Comparison of ENCODE assay signal across 18 cellular contexts in the genomic region with DNA sequence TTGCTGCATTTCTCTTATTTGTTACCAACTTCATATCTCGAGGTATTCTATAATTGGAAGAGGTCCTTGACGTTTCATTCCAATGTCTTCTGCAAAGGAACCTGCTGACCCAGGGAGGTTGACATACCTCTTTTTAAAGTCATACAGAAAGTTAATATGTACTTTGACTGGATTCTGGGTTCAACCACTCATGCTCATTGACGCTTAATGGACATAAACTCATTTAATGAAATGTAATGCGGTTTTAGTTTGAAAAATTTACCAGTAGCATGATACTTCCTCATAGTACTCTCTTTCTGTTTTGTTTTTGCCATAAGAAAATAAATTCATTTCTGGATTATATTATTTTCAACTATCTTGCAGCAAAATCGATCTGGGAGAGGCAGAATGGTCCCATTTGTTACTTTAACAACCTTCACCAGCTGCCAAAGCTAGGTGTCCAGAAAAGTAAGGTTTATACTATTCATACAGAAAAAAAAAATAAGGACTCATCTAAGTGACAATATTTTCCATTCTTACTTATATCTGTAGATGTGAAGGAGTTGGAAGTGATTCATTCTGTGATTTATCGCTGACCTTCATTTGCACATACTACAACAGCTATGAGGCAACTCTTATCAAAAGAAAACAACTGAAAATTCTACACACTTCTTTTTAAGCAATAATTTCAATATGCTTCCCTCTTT.
DNase-seq lines count a peak whose midpoint lies in the region; ATAC-seq, FAIRE-seq and TF ChIP-seq lines count a peak whose summit lies in the region.
"Had no signal": no experiment of that assay in that cellular context is flagged by ENCODE, and none has a peak within 500 bp of the region (broad histone marks: within the 10 kb centered on the region; RNA-seq: fewer than 3 reads in every experiment).

No MANE protein-coding gene starts in this region.

- peak overlapping the region; percentile 52 for H3K27ac Mint-ChIP-seq in CD8-positive, alpha-beta T cell
- H3K27ac Mint-ChIP-seq in activated CD4-positive, alpha-beta memory T cell treated with anti-CD3 and anti-CD28 coated beads, Interleukin-2, amount 10 ng/mL, durations not matched to agents 7 days and 5 days, result peak overlapping the region; percentile 94

- TF ChIP-seq CTCF in CD8-positive, alpha-beta T cell (IDR thresholded peaks at IDR 0.05), result no peak
- TF ChIP-seq CTCF in HepG2 (CRISPR knock-in tag; IDR thresholded peaks at IDR 0.05), result no peak

- no peak for TF ChIP-seq RAD21 in HepG2 (CRISPR knock-in tag; IDR thresholded peaks at IDR 0.05)

- no peak overlapping the region for H3K4me3 ChIP-seq in CD8-positive, alpha-beta T cell (ENCODE audit: low read depth, low read length)
- H3K4me3 ChIP-seq in HepG2 (replicated peaks in 1 of 3; ENCODE audit: insufficient read depth in 1 of 3, low read depth in 2 of 3, low read length in 3 of 3), result no peak overlapping the region
- H3K4me3 ChIP-seq: breast epithelium, PC-9, prostate gland had no signal

- TF ChIP-seq POLR2A in HepG2 (IDR thresholded peaks at IDR 0.05; ENCODE audit: insufficient read depth in 1 of 2, low read depth in 2 of 2, low read length in 2 of 2), result no peak

- H3K4me2 ChIP-seq in HepG2 (ENCODE audit: low read depth, low read length), result no peak overlapping the region
- H3K4me2 ChIP-seq: PC-9 had no signal

- WGBS in HepG2 (ENCODE audit: low lambda C conversion rate), result 94% methylated on average over 6 of the region's 6 CpGs

- FAIRE-seq in HepG2 (lab: Jason Lieb, UNC), result peak; percentile 12

- H3K36me3 ChIP-seq in CD8-positive, alpha-beta T cell (ENCODE audit: insufficient read depth, low read length), result no peaks in the 10 kb centered on the region
- peaks cover 10 to 26% of the 10 kb centered on the region in 2 experiments for H3K36me3 ChIP-seq in HepG2 (replicated peaks in 1 of 2; ENCODE audit: control insufficient read depth in 1 of 2, insufficient read depth in 2 of 2, low read length in 2 of 2)
- H3K36me3 ChIP-seq: breast epithelium, prostate gland had no signal

- peaks cover 14% of the 10 kb centered on the region for H3K4me1 ChIP-seq in CD8-positive, alpha-beta T cell (ENCODE audit: insufficient read depth, low read length)
- peaks cover 20% of the 10 kb centered on the region for H3K4me1 ChIP-seq in HepG2 (ENCODE audit: insufficient read depth, low read length)
- H3K4me1 ChIP-seq: breast epithelium, prostate gland had no signal

- intact Hi-C loops in CD8-positive, alpha-beta T cell (cut with DNase I, micrococcal nuclease), result no loop called here
- intact Hi-C loops in HepG2 (cut with micrococcal nuclease; ENCODE audit: unreplicated experiment), result no loop called here

- CTCF ChIA-PET in CD8-positive, alpha-beta T cell (lab: Charles Lee), result interaction anchor here (0.7 kb wide), 1 partner anchor 334 kb away, joined by 3 read pairs; no protein-coding TSS in a partner anchor
- CTCF ChIA-PET in activated CD4-positive, alpha-beta memory T cell treated with anti-CD3 and anti-CD28 coated beads, Interleukin-2, amount 10 ng/mL, durations not matched to agents 7 days and 5 days (lab: Charles Lee), result interaction anchor here (1.7 to 3.6 kb wide), 3 partner anchors 29 to 146 kb away, joined by 5 to 27 read pairs (median 7); no protein-coding TSS in a partner anchor
- CTCF ChIA-PET in HepG2 (lab: Yijun Ruan, JAX; ENCODE audit: low intra/inter-chr PET ratio, low total read pairs), result no interaction called here

- peaks cover 39% of the 10 kb centered on the region for H3K4me1 Mint-ChIP-seq in CD8-positive, alpha-beta T cell (ENCODE audit: low read depth)
- H3K4me1 Mint-ChIP-seq in activated CD4-positive, alpha-beta memory T cell treated with anti-CD3 and anti-CD28 coated beads, Interleukin-2, amount 10 ng/mL, durations not matched to agents 7 days and 5 days, result peaks cover 57% of the 10 kb centered on the region

- no peaks in the 10 kb centered on the region for H3K79me2 ChIP-seq in HepG2 (ENCODE audit: insufficient read depth, low read length)

- in situ Hi-C loops in HepG2 (cut with HindIII; ENCODE audit: extremely low pct_ligation_motif_present, low pct_unique_long_range_greater_than_20kb), result no loop called here

- H3K9ac ChIP-seq in HepG2 (ENCODE audit: insufficient read depth, low read depth, low read length), result no peak overlapping the region
- H3K9ac ChIP-seq: KMS-11 had no signal

- H2AFZ ChIP-seq in HepG2 (ENCODE audit: low read length), result no peak overlapping the region
- H2AFZ ChIP-seq: PC-9 had no signal

- no peaks in the 10 kb centered on the region for H4K20me1 ChIP-seq in HepG2 (ENCODE audit: insufficient read depth, low read length)

- peaks cover 12% of the 10 kb centered on the region for H3K9me3 Mint-ChIP-seq in CD8-positive, alpha-beta T cell
- H3K9me3 Mint-ChIP-seq in activated CD4-positive, alpha-beta memory T cell treated with anti-CD3 and anti-CD28 coated beads, Interleukin-2, amount 10 ng/mL, durations not matched to agents 7 days and 5 days, result peaks cover 12% of the 10 kb centered on the region

- H3K36me3 Mint-ChIP-seq in CD8-positive, alpha-beta T cell, result peaks cover 42% of the 10 kb centered on the region
- H3K36me3 Mint-ChIP-seq in activated CD4-positive, alpha-beta memory T cell treated with anti-CD3 and anti-CD28 coated beads, Interleukin-2, amount 10 ng/mL, durations not matched to agents 7 days and 5 days (ENCODE audit: low read depth), result peaks cover 53% of the 10 kb centered on the region

- no peak for DNase-seq in CD8-positive, alpha-beta T cell
- DNase-seq in activated CD4-positive, alpha-beta memory T cell treated with anti-CD3 and anti-CD28 coated beads, Interleukin-2, amount 10 ng/mL, durations not matched to agents 7 days and 5 days, result no peak
- no peak for DNase-seq in HepG2 (ENCODE audit: low spot score)
- no peak for DNase-seq in stimulated activated CD4-positive, alpha-beta T cell treated with anti-CD3 and anti-CD28 coated beads, Interleukin-4, amount 100 ng/mL, for 4 hours
- no peak for DNase-seq in SKM-1 (lab: John Stamatoyannopoulos, UW; ENCODE audit: unreplicated experiment)
- DNase-seq: activated CD8-positive, alpha-beta memory T cell treated with anti-CD3 and anti-CD28 coated beads, Interleukin-2, amount 50 U/mL, for 48 hours; C1 segment of cervical spinal cord; GF-D8; HCEC 1CT; hypothalamus; PC-9; stimulated activated CD4-positive, alpha-beta T cell treated with anti-CD3 and anti-CD28 coated beads, Interleukin-4, amount 100 ng/mL, for 24 hours had no signal

- no peak for TF ChIP-seq EP300 in HepG2 (IDR thresholded peaks at IDR 0.05; ENCODE audit: low read depth in 2 of 2, low read length in 2 of 2)
- no peak for TF ChIP-seq EP300 in HepG2 (CRISPR knock-in tag; IDR thresholded peaks at IDR 0.05; ENCODE audit: borderline replicate concordance)

- ATAC-seq in CD8-positive, alpha-beta T cell, result no peak
- ATAC-seq in GM21526 (IDR thresholded peaks at IDR 0.05; ENCODE audit: low FRiP score, unreplicated experiment) (peak; percentile 7), HepG2 (no peak), SK-N-SH treated with all-trans-retinoic acid at 6 μM for 48 hours (no peak), GM21528 (IDR thresholded peaks at IDR 0.05; ENCODE audit: low FRiP score, unreplicated experiment) (no peak)

- no peak overlapping the region for H3K4me3 Mint-ChIP-seq in CD8-positive, alpha-beta T cell
- H3K4me3 Mint-ChIP-seq in activated CD4-positive, alpha-beta memory T cell treated with anti-CD3 and anti-CD28 coated beads, Interleukin-2, amount 10 ng/mL, durations not matched to agents 7 days and 5 days, result peak overlapping the region; percentile 45

- H3K27ac ChIP-seq in CD8-positive, alpha-beta T cell (ENCODE audit: low read depth, low read length), result no peak overlapping the region
- H3K27ac ChIP-seq in HepG2 (ENCODE audit: extremely low read length, insufficient read depth, low read length), result no peak overlapping the region
- H3K27ac ChIP-seq: breast epithelium, KMS-11, PC-9, prostate gland had no signal

- BruUV-seq in HepG2 (replicated peaks; lab: Mats Ljungman, UMichigan), result no TSS peak

- no peaks in the 10 kb centered on the region for H3K27me3 ChIP-seq in CD8-positive, alpha-beta T cell (ENCODE audit: insufficient read depth, low read length)
- no peaks in the 10 kb centered on the region for H3K27me3 ChIP-seq in HepG2 (ENCODE audit: control insufficient read depth in 1 of 2, insufficient read depth in 2 of 2, low read length in 2 of 2)
- H3K27me3 ChIP-seq: breast epithelium had no signal

- H3K9me3 ChIP-seq in CD8-positive, alpha-beta T cell (ENCODE audit: low read length), result no peaks in the 10 kb centered on the region
- H3K9me3 ChIP-seq in HepG2 (ENCODE audit: low read length), result peaks cover 9% of the 10 kb centered on the region
- H3K9me3 ChIP-seq: breast epithelium, prostate gland had no signal

- no peaks in the 10 kb centered on the region for H3K27me3 Mint-ChIP-seq in CD8-positive, alpha-beta T cell (ENCODE audit: low read depth)
- H3K27me3 Mint-ChIP-seq in activated CD4-positive, alpha-beta memory T cell treated with anti-CD3 and anti-CD28 coated beads, Interleukin-2, amount 10 ng/mL, durations not matched to agents 7 days and 5 days, result no peaks in the 10 kb centered on the region

- POLR2A ChIA-PET in CD8-positive, alpha-beta T cell (lab: Charles Lee), result no interaction called here
- POLR2A ChIA-PET in activated CD4-positive, alpha-beta memory T cell treated with anti-CD3 and anti-CD28 coated beads, Interleukin-2, amount 10 ng/mL, durations not matched to agents 7 days and 5 days (lab: Charles Lee), result interaction anchor here (0.9 to 4.7 kb wide), 9 partner anchors 10 to 103 kb away, joined by 3 to 62 read pairs (median 10); a partner anchor contains a TSS
- POLR2A ChIA-PET in HepG2 (lab: Yijun Ruan, JAX), result no interaction called here

TF ChIP-seq in SK-N-SH treated with all-trans-retinoic acid at 6 μM for 48 hours, 23 proteins besides CTCF, POLR2A, EP300 and RAD21 (continues in another document):
- no peak for TF ChIP-seq CSDC2 (CRISPR knock-in tag; IDR thresholded peaks at IDR 0.05)
